In genomic region chr18:832085-832681, GRCh38 we compare ENCODE assay signal across 8 cellular contexts. TPM values are rescaled to one million over a fixed set of nuclear protein-coding genes. Genes with fewer than 3 reads are reported as not detected.
DNase-seq lines count a peak whose midpoint lies in the region; ATAC-seq and TF ChIP-seq lines count a peak whose summit lies in the region.

No MANE protein-coding gene starts in this region.

- CTCF ChIA-PET in HEK293T (lab: Yijun Ruan, JAX), result interaction anchor here (0.7 to 3.3 kb wide), 6 partner anchors 10 to 207 kb away, joined by 3 to 20 read pairs (median 8); no protein-coding TSS in a partner anchor

- POLR2A ChIA-PET in HEK293T (lab: Yijun Ruan, JAX), result interaction anchor here (1.3 kb wide), 1 partner anchor 120 kb away, joined by 6 read pairs; the partner anchor contains the start of gene ENOSF1

- H3K4me3 ChIP-seq in SJCRH30, result no peak overlapping the region

- H3K9me3 ChIP-seq in SJCRH30 (replicated peaks), result no peaks in the 10 kb centered on the region

- no peak for TF ChIP-seq POLR2A in GM18505 (IDR thresholded peaks at IDR 0.05; ENCODE audit: borderline replicate concordance, extremely low read depth, insufficient read depth, insufficient read length)

- H3K27ac ChIP-seq in 22Rv1 (no peak overlapping the region), SJCRH30 (no peak overlapping the region)

- intact Hi-C loops in left cardiac atrium (cut with DNase I), result loop anchor here (5.0 to 10.0 kb wide), 3 partner anchors 95 to 557 kb away; no protein-coding TSS in a partner anchor

- peak in 1 of 2 donors; percentile 40 for ATAC-seq in left cardiac atrium
- no peak for ATAC-seq in GM18505 (IDR thresholded peaks at IDR 0.05; ENCODE audit: unreplicated experiment)
- ATAC-seq in GM18909 (IDR thresholded peaks at IDR 0.05; ENCODE audit: poor library complexity, unreplicated experiment), result no peak

- H3K27me3 ChIP-seq in SJCRH30, result no peaks in the 10 kb centered on the region

- DNase-seq in HEK293T (ENCODE audit: extremely low spot score) (no peak), SJCRH30 (peak; percentile 21 to 34), left cardiac atrium (peak; percentile 27), cerebellar nuclear complex (lab: John Stamatoyannopoulos, UW) (no peak), GM19240 (ENCODE audit: insufficient read length, low spot score) (no peak)

- TF ChIP-seq CTCF in 22Rv1 (IDR thresholded peaks at IDR 0.05), result peak; percentile 53

- peaks cover 7% of the 10 kb centered on the region for H3K4me1 ChIP-seq in SJCRH30

- H3K36me3 ChIP-seq in SJCRH30, result no peaks in the 10 kb centered on the region

TF ChIP-seq in HEK293T, 16 proteins besides CTCF, POLR2A, EP300 and RAD21:
- TF ChIP-seq BHLHE40 (IDR thresholded peaks at IDR 0.05; ENCODE audit: borderline replicate concordance) (no peak), FOXM1 (IDR thresholded peaks at IDR 0.05; ENCODE audit: borderline replicate concordance) (no peak), ZNF384 (IDR thresholded peaks at IDR 0.05) (no peak), ARNT (IDR thresholded peaks at IDR 0.05) (no peak), PKNOX1 (IDR thresholded peaks at IDR 0.05) (peak; percentile 31; the same call in 1 of the 2 replicates)

RNA-seq across cellular contexts. Expression of gene YES1, which starts 20.1 kb away (rescaled TPM):
- total RNA-seq in SJCRH30 (2014; rRNA removed; shearing (Covaris generic)), result 151 and 185 TPM in 2 replicates
- 10 to 100 TPM; 22.8 to 32.6 TPM for total RNA-seq in left cardiac atrium

Comparison
In these comparisons a context has a peak if more than half of its experiments do, and no peak if none do; other contexts are left out.
1. DNase-seq: peak in SJCRH30 (2 of 2) and left cardiac atrium (single experiment); none in HEK293T (single experiment), cerebellar nuclear complex (0 of 2) and GM19240 (single experiment).